In the genomic region with DNA sequence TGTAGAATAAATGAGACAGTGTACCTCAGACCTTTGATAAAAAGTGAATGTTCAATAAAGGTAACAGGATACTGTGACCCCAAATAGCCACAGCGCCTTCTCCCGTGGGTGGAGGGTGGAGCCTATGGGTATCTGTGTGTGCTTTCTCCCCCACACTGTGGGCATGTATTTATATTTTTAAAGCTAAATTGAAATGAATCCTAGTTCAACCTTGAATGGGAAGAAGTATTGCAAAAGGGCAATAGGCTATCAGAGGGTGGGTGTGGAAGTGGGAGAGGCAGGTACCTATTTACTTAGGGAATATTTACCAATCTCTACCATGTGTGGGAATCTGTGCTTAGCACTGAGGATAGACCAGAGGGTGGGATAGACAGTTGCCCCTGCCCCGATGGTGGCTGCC, we compare ENCODE assay signal across 1 cellular context.
TF ChIP-seq lines count a peak whose summit lies in the region.

No MANE protein-coding gene starts in this region.

TF ChIP-seq in IMR-90, 13 proteins besides CTCF, POLR2A, EP300 and RAD21:
- no peak for TF ChIP-seq FOS (IDR thresholded peaks at IDR 0.05; ENCODE audit: low read depth, low read length)
- TF ChIP-seq CEBPB (IDR thresholded peaks at IDR 0.05; ENCODE audit: low read depth, low read length) = no peak
- no peak for TF ChIP-seq CHD1 (IDR thresholded peaks at IDR 0.05; ENCODE audit: low read depth, low read length)
- no peak for TF ChIP-seq ELK1 (IDR thresholded peaks at IDR 0.05; ENCODE audit: borderline replicate concordance, low read depth, low read length)
- TF ChIP-seq RCOR1 (IDR thresholded peaks at IDR 0.05; ENCODE audit: insufficient replicate concordance, low read length) = no peak
- no peak for TF ChIP-seq MXI1 (IDR thresholded peaks at IDR 0.05; ENCODE audit: borderline replicate concordance, low read depth, low read length)
- no peak for TF ChIP-seq BHLHE40 (IDR thresholded peaks at IDR 0.05; ENCODE audit: low read depth, low read length)
- TF ChIP-seq MAFK (IDR thresholded peaks at IDR 0.05; ENCODE audit: low read depth, low read length) = no peak
- TF ChIP-seq RFX5 (IDR thresholded peaks at IDR 0.05; ENCODE audit: low read depth, low read length) = no peak
- no peak for TF ChIP-seq SMC3 (IDR thresholded peaks at IDR 0.05; ENCODE audit: low read depth, low read length)
- no peak for TF ChIP-seq USF2 (IDR thresholded peaks at IDR 0.05; ENCODE audit: low read depth, low read length)
- TF ChIP-seq MAZ (IDR thresholded peaks at IDR 0.05; ENCODE audit: borderline replicate concordance, low read depth, low read length) = no peak
